Comparison of ENCODE assay signal across 1 cellular context in the genomic region with DNA sequence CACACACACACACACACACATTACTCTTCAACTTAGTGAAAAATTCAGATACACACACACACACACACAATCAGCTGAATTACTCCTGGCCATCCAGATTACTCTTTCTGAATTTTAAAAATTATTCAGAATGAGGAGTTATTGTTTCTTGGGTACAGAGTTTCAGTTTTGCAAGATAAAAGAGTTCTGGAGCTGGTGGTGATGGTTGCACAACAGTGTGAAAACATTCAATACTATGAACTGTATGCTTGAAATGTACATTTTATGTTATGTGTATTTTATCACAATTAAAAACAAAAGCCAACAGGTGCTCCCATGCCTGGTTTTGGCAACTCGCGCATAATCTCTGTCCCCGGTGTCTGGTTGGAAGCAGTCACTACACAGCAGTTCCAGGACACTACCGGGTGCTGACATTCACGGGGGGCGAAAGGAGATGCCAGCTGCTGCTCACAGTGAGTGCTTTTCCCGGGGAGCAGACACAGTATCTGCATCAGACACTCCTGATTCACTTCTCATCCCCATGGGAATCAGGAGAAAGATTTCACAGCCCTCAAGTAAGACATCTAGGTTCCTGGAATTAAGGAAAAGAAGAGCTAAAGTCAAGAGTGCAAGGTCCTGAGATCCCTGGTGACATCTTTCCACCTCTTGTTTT.
TF ChIP-seq lines count a peak whose summit lies in the region.

No MANE protein-coding gene starts in this region.

TF ChIP-seq in GM12878, 131 proteins besides CTCF, POLR2A, EP300 and RAD21:
- TF ChIP-seq IRF5 (IDR thresholded peaks at IDR 0.05; ENCODE audit: borderline replicate concordance): no peak
- peak in 1 of 2 experiments; percentile 56; a peak in 1 of 4 replicates for TF ChIP-seq CEBPB (IDR thresholded peaks at IDR 0.05; ENCODE audit: borderline replicate concordance in 1 of 2, low read depth in 2 of 2, low read length in 2 of 2)
- peak; percentile 15; the same call in 1 of the 2 replicates for TF ChIP-seq NFIC (IDR thresholded peaks at IDR 0.05; ENCODE audit: low read depth, low read length)
